Comparison of ENCODE assay signal across 1 cellular context in the genomic region with DNA sequence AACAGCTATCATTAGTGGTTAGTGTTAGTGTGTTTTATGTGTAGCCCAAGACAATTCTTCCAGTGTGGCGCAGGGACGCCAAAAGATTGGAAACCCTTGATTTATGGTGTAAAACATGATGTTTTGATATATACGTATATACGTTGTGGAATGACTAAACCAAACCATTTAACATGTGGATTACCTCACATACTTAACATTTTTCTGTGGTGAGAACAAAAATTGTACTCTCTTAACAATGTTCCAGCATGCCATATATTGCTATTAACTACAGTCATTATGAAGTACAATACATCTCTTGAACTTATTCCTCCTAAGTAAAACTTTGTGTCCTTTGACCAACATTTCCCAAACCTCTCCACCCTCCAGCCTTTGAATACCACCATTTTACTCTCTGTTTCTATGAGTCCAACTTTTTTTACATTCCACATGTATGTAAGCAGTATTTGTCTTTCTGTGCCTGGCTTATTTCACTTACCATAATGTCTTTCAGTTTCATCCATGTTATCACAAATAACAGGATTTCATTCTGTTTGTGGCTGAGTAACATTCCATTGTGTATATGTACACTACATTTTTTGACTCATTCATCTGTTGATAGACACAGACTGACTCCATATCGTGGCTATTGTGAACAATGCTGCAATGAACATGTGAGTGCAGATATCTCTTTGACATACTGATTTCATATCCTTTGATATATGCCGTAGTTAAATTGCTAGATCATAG.
A peak's percentile ranks its signal among the peaks of the same experiment; 100 is the strongest.
TF ChIP-seq lines count a peak whose summit lies in the region.

No MANE protein-coding gene starts in this region.

TF ChIP-seq in IMR-90, 13 proteins besides CTCF, POLR2A, EP300 and RAD21 (continued from another document):
- TF ChIP-seq BHLHE40 (IDR thresholded peaks at IDR 0.05; ENCODE audit: low read depth, low read length) (0 out of 2 replicates have a peak, but pooled peaks have one; percentile 32), CEBPB (IDR thresholded peaks at IDR 0.05; ENCODE audit: low read depth, low read length) (peak; percentile 45; the same call in 1 of the 2 replicates), CHD1 (IDR thresholded peaks at IDR 0.05; ENCODE audit: low read depth, low read length) (no peak), NFE2L2 (IDR thresholded peaks at IDR 0.05; ENCODE audit: low read depth, low read length) (no peak)
- TF ChIP-seq, protein P1, sequence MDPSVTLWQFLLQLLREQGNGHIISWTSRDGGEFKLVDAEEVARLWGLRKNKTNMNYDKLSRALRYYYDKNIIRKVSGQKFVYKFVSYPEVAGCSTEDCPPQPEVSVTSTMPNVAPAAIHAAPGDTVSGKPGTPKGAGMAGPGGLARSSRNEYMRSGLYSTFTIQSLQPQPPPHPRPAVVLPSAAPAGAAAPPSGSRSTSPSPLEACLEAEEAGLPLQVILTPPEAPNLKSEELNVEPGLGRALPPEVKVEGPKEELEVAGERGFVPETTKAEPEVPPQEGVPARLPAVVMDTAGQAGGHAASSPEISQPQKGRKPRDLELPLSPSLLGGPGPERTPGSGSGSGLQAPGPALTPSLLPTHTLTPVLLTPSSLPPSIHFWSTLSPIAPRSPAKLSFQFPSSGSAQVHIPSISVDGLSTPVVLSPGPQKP (IDR thresholded peaks at IDR 0.05; ENCODE audit: borderline replicate concordance, low read depth, low read length): no peak
TF ChIP-seq in IMR-90: peak in this region for 3.
